ENCODE assay signal across 10 cellular contexts in the genomic region with DNA sequence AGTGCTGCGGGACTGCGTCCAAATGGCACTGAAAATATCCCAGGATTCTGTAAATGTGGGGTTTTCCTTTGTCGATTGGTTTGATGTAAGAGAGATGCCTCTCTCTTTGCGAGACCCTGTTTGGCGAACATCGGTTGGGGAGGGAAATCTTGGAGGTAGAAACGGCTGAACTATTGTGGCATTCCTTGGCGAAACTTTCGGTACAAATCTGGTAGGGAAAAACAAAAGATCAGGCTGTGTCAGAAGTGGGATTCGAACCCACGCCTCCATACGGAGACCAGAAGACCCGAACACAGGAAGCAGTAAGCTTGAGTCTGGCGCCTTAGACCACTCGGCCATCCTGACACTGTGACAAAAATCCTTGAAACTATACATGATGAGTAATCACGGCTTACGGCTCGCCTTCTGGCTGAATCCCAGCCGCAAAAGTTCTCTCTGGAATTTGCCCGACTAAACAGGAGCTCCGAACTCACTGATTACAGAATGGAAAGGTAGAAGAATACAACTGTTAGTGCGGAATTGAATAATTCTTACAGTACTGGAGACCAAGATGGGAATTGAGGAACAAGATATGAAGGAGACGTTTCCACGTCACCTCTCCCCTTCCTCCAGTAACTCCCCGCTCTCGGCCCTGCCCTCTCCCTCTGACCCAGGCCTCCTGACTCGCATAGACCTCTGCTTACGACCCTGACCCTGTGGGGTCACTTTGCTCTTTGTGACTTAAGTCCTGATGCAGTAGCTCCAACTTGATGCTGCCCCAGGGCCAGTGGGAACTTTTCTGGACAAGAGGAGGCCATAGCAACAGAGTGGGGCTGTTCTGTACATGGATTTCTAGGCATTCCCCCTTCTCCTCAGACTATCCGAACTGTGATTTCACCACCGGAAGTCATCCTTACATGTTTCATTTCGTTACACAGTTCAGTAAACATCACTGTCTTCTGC.
A peak's percentile ranks its signal among the peaks of the same experiment; 100 is the strongest.
DNase-seq lines count a peak whose midpoint lies in the region; ATAC-seq and TF ChIP-seq lines count a peak whose summit lies in the region.
"Had no signal": no experiment of that assay in that cellular context is flagged by ENCODE, and none has a peak within 500 bp of the region (broad histone marks: within the 10 kb centered on the region; RNA-seq: fewer than 3 reads in every experiment).

No MANE protein-coding gene starts in this region.

- no peaks in the 10 kb centered on the region for H3K36me3 Mint-ChIP-seq in endodermal cell (ENCODE audit: low read depth)
- H3K36me3 Mint-ChIP-seq in stimulated activated effector memory CD8-positive, alpha-beta T cell treated with anti-CD3 and anti-CD28 coated beads, Interleukin-12 subunit alpha, Interleukin-12 subunit beta, amount 100 ng/mL, for 72 hours, result peaks cover 15% of the 10 kb centered on the region

- no peak for TF ChIP-seq POLR2A in spleen (IDR thresholded peaks at IDR 0.05)

- no peak for DNase-seq in left ventricle myocardium inferior
- no peak for DNase-seq in left ventricle myocardium superior
- DNase-seq in OCI-M2 (lab: John Stamatoyannopoulos, UW; ENCODE audit: unreplicated experiment), result peak; percentile 69
- peak; percentile 97 for DNase-seq in endodermal cell
- DNase-seq in stimulated activated effector memory CD8-positive, alpha-beta T cell treated with anti-CD3 and anti-CD28 coated beads, Interleukin-12 subunit alpha, Interleukin-12 subunit beta, amount 100 ng/mL, for 72 hours (ENCODE audit: low spot score in 2 of 2), result peak in 1 of 2 donors; percentile 59
- DNase-seq in NCI-H1694 (lab: John Stamatoyannopoulos, UW), result no peak
- no peak for DNase-seq in mesenteric fat pad (ENCODE audit: low spot score)
- no peak for DNase-seq in spleen

- H3K27ac ChIP-seq in left ventricle myocardium inferior (replicated peaks), result no peak overlapping the region
- H3K27ac ChIP-seq in endodermal cell (ENCODE audit: low read depth, low read length), result no peak overlapping the region
- no peak overlapping the region for H3K27ac ChIP-seq in spleen
- H3K27ac ChIP-seq: thoracic aorta had no signal

- H3K4me1 ChIP-seq in left ventricle myocardium inferior, result no peaks in the 10 kb centered on the region
- H3K4me1 ChIP-seq in endodermal cell (ENCODE audit: control insufficient read depth, insufficient read depth, low read length), result peaks cover 3% of the 10 kb centered on the region
- peaks cover 0 to 8% (median 0%) of the 10 kb centered on the region in 6 donors for H3K4me1 ChIP-seq in spleen

- TF ChIP-seq CTCF in left ventricle myocardium inferior (IDR thresholded peaks at IDR 0.05; ENCODE audit: borderline replicate concordance), result no peak
- no peak for TF ChIP-seq CTCF in endodermal cell (conservative IDR thresholded peaks at IDR 0.05)
- no peak for TF ChIP-seq CTCF in spleen (IDR thresholded peaks at IDR 0.05 in 8 of 11, conservative IDR thresholded peaks at IDR 0.05 in 3 of 11)

- peak overlapping the region; percentile 91 for H3K4me3 Mint-ChIP-seq in endodermal cell
- H3K4me3 Mint-ChIP-seq in stimulated activated effector memory CD8-positive, alpha-beta T cell treated with anti-CD3 and anti-CD28 coated beads, Interleukin-12 subunit alpha, Interleukin-12 subunit beta, amount 100 ng/mL, for 72 hours, result peak overlapping the region; percentile 46
- H3K4me3 Mint-ChIP-seq: dendritic cell treated with granulocyte-macrophage colony-stimulating factor and Interleukin-4, amounts not matched to agents 40 ng/mL and 50 ng/mL, for 4 days had no signal

- peaks cover 5% of the 10 kb centered on the region for H3K9me3 ChIP-seq in left ventricle myocardium inferior (replicated peaks)
- H3K9me3 ChIP-seq in endodermal cell (ENCODE audit: control insufficient read depth, low read length), result no peaks in the 10 kb centered on the region
- peaks cover 0 to 27% (median 2%) of the 10 kb centered on the region in 8 donors for H3K9me3 ChIP-seq in spleen
- H3K9me3 ChIP-seq: thoracic aorta had no signal

- H3K9me3 Mint-ChIP-seq in endodermal cell, result no peaks in the 10 kb centered on the region
- peaks cover 4% of the 10 kb centered on the region for H3K9me3 Mint-ChIP-seq in stimulated activated effector memory CD8-positive, alpha-beta T cell treated with anti-CD3 and anti-CD28 coated beads, Interleukin-12 subunit alpha, Interleukin-12 subunit beta, amount 100 ng/mL, for 72 hours

- ATAC-seq in left ventricle myocardium superior, result no peak
- no peak for ATAC-seq in stimulated activated effector memory CD8-positive, alpha-beta T cell treated with anti-CD3 and anti-CD28 coated beads, Interleukin-12 subunit alpha, Interleukin-12 subunit beta, amount 100 ng/mL, for 72 hours

- no peaks in the 10 kb centered on the region for H3K36me3 ChIP-seq in left ventricle myocardium inferior
- no peaks in the 10 kb centered on the region for H3K36me3 ChIP-seq in endodermal cell (ENCODE audit: control insufficient read depth, insufficient read depth, low read length)
- H3K36me3 ChIP-seq in spleen, result no peaks in the 10 kb centered on the region
- H3K36me3 ChIP-seq: thoracic aorta had no signal

- H3K4me3 ChIP-seq in left ventricle myocardium inferior (peak overlapping the region; percentile 10), endodermal cell (ENCODE audit: low read length) (peak overlapping the region; percentile 96), spleen (peak overlapping the region in 1 of 8 donors; percentile 27)
- H3K4me3 ChIP-seq: thoracic aorta had no signal

- H3K27me3 Mint-ChIP-seq in endodermal cell (ENCODE audit: insufficient read depth), result peaks cover 14% of the 10 kb centered on the region

- 9 to 13% methylated on average over 21 to 31 of the region's 31 CpGs for WGBS in endodermal cell (ENCODE audit: insufficient coverage in 1 of 2, insufficient read length in 1 of 2), 2 experiments
- 10 to 13% (median 12%) methylated on average over 31 of the region's 31 CpGs for WGBS in spleen, 5 donors

- H3K27me3 ChIP-seq in left ventricle myocardium inferior (ENCODE audit: low read depth), result peaks cover 100% of the 10 kb centered on the region
- no peaks in the 10 kb centered on the region for H3K27me3 ChIP-seq in endodermal cell (ENCODE audit: control insufficient read depth, insufficient read depth, low read length, poor library complexity, severe bottlenecking)
- H3K27me3 ChIP-seq in spleen (replicated peaks in 1 of 7), result peaks cover 3 to 98% (median 53%) of the 10 kb centered on the region in 7 donors

- H3K27ac Mint-ChIP-seq in endodermal cell, result peak overlapping the region; percentile 95
- peak overlapping the region; percentile 90 for H3K27ac Mint-ChIP-seq in stimulated activated effector memory CD8-positive, alpha-beta T cell treated with anti-CD3 and anti-CD28 coated beads, Interleukin-12 subunit alpha, Interleukin-12 subunit beta, amount 100 ng/mL, for 72 hours
- H3K27ac Mint-ChIP-seq: dendritic cell treated with granulocyte-macrophage colony-stimulating factor and Interleukin-4, amounts not matched to agents 40 ng/mL and 50 ng/mL, for 4 days had no signal

- intact Hi-C loops in left ventricle myocardium inferior (cut with micrococcal nuclease) (no loop called here), left ventricle myocardium superior (cut with micrococcal nuclease) (no loop called here), spleen (cut with DNase I; ENCODE audit: low total_unique reads) (no loop called here)

- H3K4me1 Mint-ChIP-seq in endodermal cell, result peaks cover 3% of the 10 kb centered on the region
- peaks cover 28% of the 10 kb centered on the region for H3K4me1 Mint-ChIP-seq in stimulated activated effector memory CD8-positive, alpha-beta T cell treated with anti-CD3 and anti-CD28 coated beads, Interleukin-12 subunit alpha, Interleukin-12 subunit beta, amount 100 ng/mL, for 72 hours

- H3K9ac ChIP-seq in endodermal cell (ENCODE audit: extremely low read depth, low read length, poor library complexity, severe bottlenecking), result peak overlapping the region; percentile 79

Comparison
In these comparisons a context has a peak if more than half of its experiments do, and no peak if none do; other contexts are left out.
1. DNase-seq: peak in OCI-M2 (single experiment) and endodermal cell (single experiment); none in left ventricle myocardium inferior (single experiment), left ventricle myocardium superior (single experiment), NCI-H1694 (single experiment), mesenteric fat pad (single experiment) and spleen (single experiment).